ENCODE assay signal across 8 cellular contexts in genomic region chr9:33287087-33287490, GRCh38. TPM values are rescaled to one million over a fixed set of nuclear protein-coding genes. Genes with fewer than 3 reads are reported as not detected.
DNase-seq lines count a peak whose midpoint lies in the region; ATAC-seq and TF ChIP-seq lines count a peak whose summit lies in the region.

No MANE protein-coding gene starts in this region.

- H3K4me1 Mint-ChIP-seq in CD8-positive, alpha-beta memory T cell: peaks cover 25 to 33% (median 30%) of the 10 kb centered on the region in 3 donors
- H3K4me1 Mint-ChIP-seq in activated CD4-positive, alpha-beta memory T cell treated with anti-CD3 and anti-CD28 coated beads for 36 hours (ENCODE audit: low read depth): peaks cover 24% of the 10 kb centered on the region
- peaks cover 20% of the 10 kb centered on the region for H3K4me1 Mint-ChIP-seq in neural crest cell

- POLR2A ChIA-PET in CD8-positive, alpha-beta memory T cell (lab: Charles Lee): interaction anchor here (0.6 kb wide), 2 partner anchors 39 to 173 kb away, joined by 3 to 6 read pairs; no protein-coding TSS in a partner anchor
- POLR2A ChIA-PET in HEK293T (lab: Yijun Ruan, JAX): no interaction called here
- POLR2A ChIA-PET in activated CD4-positive, alpha-beta memory T cell treated with anti-CD3 and anti-CD28 coated beads for 36 hours (lab: Charles Lee): interaction anchor here (1.1 kb wide), 1 partner anchor 34 kb away, joined by 3 read pairs; no protein-coding TSS in a partner anchor

- peak overlapping the region; percentile 10 for H3K27ac ChIP-seq in CD8-positive, alpha-beta memory T cell (ENCODE audit: low read depth, low read length)
- peak overlapping the region; percentile 35 to 66 for H3K27ac ChIP-seq in esophagus (ENCODE audit: low read depth in 2 of 2, low read length in 1 of 2)

- H3K36me3 ChIP-seq in CD8-positive, alpha-beta memory T cell (ENCODE audit: insufficient read depth, low read length): peaks cover 3% of the 10 kb centered on the region
- H3K36me3 ChIP-seq in esophagus (ENCODE audit: control insufficient read depth in 2 of 2, insufficient read depth in 2 of 2, low read length in 1 of 2): peaks cover 0 to 3% of the 10 kb centered on the region in 2 donors

- peaks cover 0 to 38% (median 5%) of the 10 kb centered on the region in 3 donors for H3K36me3 Mint-ChIP-seq in CD8-positive, alpha-beta memory T cell
- H3K36me3 Mint-ChIP-seq in activated CD4-positive, alpha-beta memory T cell treated with anti-CD3 and anti-CD28 coated beads for 36 hours: peaks cover 9% of the 10 kb centered on the region
- H3K36me3 Mint-ChIP-seq in neural crest cell (ENCODE audit: low read depth): no peaks in the 10 kb centered on the region

- H3K4me3 Mint-ChIP-seq in CD8-positive, alpha-beta memory T cell: peak overlapping the region in 3 of 7 donors; percentile 51 to 72 (median 54)
- H3K4me3 Mint-ChIP-seq in activated CD4-positive, alpha-beta memory T cell treated with anti-CD3 and anti-CD28 coated beads for 36 hours: no peak overlapping the region
- H3K4me3 Mint-ChIP-seq in neural crest cell: peak overlapping the region; percentile 85

- peak in 4 of 5 donors; percentile 11 to 65 (median 60) for DNase-seq in CD8-positive, alpha-beta memory T cell
- peak; percentile 58 for DNase-seq in HEK293T (ENCODE audit: extremely low spot score)
- DNase-seq in NCI-H526 treated with DMSO at 0.1 percent for 48 hours (lab: John Stamatoyannopoulos, UW): peak; percentile 7
- peak; percentile 60 for DNase-seq in activated CD4-positive, alpha-beta memory T cell treated with anti-CD3 and anti-CD28 coated beads for 36 hours
- peak; percentile 37 for DNase-seq in neural crest cell (ENCODE audit: low read depth, low spot score)

- H3K4me1 ChIP-seq in CD8-positive, alpha-beta memory T cell (ENCODE audit: insufficient read depth, low read length): peaks cover 31% of the 10 kb centered on the region
- H3K4me1 ChIP-seq in esophagus (ENCODE audit: control insufficient read depth in 2 of 2, insufficient read depth in 2 of 2, low read length in 1 of 2): no peaks in the 10 kb centered on the region

- peaks cover 0 to 4% of the 10 kb centered on the region in 2 donors for H3K27me3 Mint-ChIP-seq in CD8-positive, alpha-beta memory T cell
- H3K27me3 Mint-ChIP-seq in activated CD4-positive, alpha-beta memory T cell treated with anti-CD3 and anti-CD28 coated beads for 36 hours: no peaks in the 10 kb centered on the region
- H3K27me3 Mint-ChIP-seq in neural crest cell (ENCODE audit: low read depth): no peaks in the 10 kb centered on the region

- TF ChIP-seq CTCF in neural crest cell (conservative IDR thresholded peaks at IDR 0.05): peak; percentile 71

- no peaks in the 10 kb centered on the region for H3K9me3 Mint-ChIP-seq in CD8-positive, alpha-beta memory T cell
- H3K9me3 Mint-ChIP-seq in activated CD4-positive, alpha-beta memory T cell treated with anti-CD3 and anti-CD28 coated beads for 36 hours: no peaks in the 10 kb centered on the region
- no peaks in the 10 kb centered on the region for H3K9me3 Mint-ChIP-seq in neural crest cell

- no peaks in the 10 kb centered on the region for H3K27me3 ChIP-seq in CD8-positive, alpha-beta memory T cell (ENCODE audit: insufficient read depth, low read length, poor library complexity, severe bottlenecking)
- H3K27me3 ChIP-seq in esophagus (ENCODE audit: control insufficient read depth in 1 of 2, insufficient read depth in 2 of 2, low read length in 2 of 2): no peaks in the 10 kb centered on the region

- CTCF ChIA-PET in CD8-positive, alpha-beta memory T cell (lab: Charles Lee): interaction anchor here (0.7 to 1.9 kb wide), 12 partner anchors 10 to 186 kb away, joined by 3 to 7 read pairs (median 4); partner anchors contain the start of genes BAG1, CHMP5 and NOL6
- CTCF ChIA-PET in HEK293T (lab: Yijun Ruan, JAX): no interaction called here
- CTCF ChIA-PET in activated CD4-positive, alpha-beta memory T cell treated with anti-CD3 and anti-CD28 coated beads for 36 hours (lab: Charles Lee): interaction anchor here (0.6 to 3.1 kb wide), 25 partner anchors 9 to 242 kb away, joined by 3 to 22 read pairs (median 6); partner anchors contain the start of genes AQP3 and NOL6

- H3K27ac Mint-ChIP-seq in CD8-positive, alpha-beta memory T cell: peak overlapping the region; percentile 26 to 95 (median 86)
- H3K27ac Mint-ChIP-seq in activated CD4-positive, alpha-beta memory T cell treated with anti-CD3 and anti-CD28 coated beads for 36 hours: peak overlapping the region; percentile 42
- no peak overlapping the region for H3K27ac Mint-ChIP-seq in neural crest cell (ENCODE audit: unreplicated experiment)

- H3K9me3 ChIP-seq in CD8-positive, alpha-beta memory T cell (ENCODE audit: low read length): no peaks in the 10 kb centered on the region
- no peaks in the 10 kb centered on the region for H3K9me3 ChIP-seq in esophagus (ENCODE audit: control insufficient read depth in 2 of 2, insufficient read depth in 1 of 2, low read depth in 1 of 2, low read length in 1 of 2)

- ATAC-seq in GM21381 (IDR thresholded peaks at IDR 0.05; ENCODE audit: unreplicated experiment) (no peak), HG02938 (IDR thresholded peaks at IDR 0.05; ENCODE audit: unreplicated experiment) (no peak)

- 46 to 68% methylated on average over 4 of the region's 4 CpGs for WGBS in esophagus, 2 donors

- intact Hi-C loops in activated CD4-positive, alpha-beta memory T cell treated with anti-CD3 and anti-CD28 coated beads for 36 hours (cut with micrococcal nuclease): loop anchor here (1.0 kb wide), 1 partner anchor 55 kb away; no protein-coding TSS in a partner anchor

- no peak overlapping the region for H3K4me3 ChIP-seq in CD8-positive, alpha-beta memory T cell (ENCODE audit: low read length)
- H3K4me3 ChIP-seq in esophagus (ENCODE audit: low read depth in 1 of 2, low read length in 2 of 2): no peak overlapping the region

TF ChIP-seq in HEK293T, 16 proteins besides CTCF, POLR2A, EP300 and RAD21:
- TF ChIP-seq, protein P1, sequence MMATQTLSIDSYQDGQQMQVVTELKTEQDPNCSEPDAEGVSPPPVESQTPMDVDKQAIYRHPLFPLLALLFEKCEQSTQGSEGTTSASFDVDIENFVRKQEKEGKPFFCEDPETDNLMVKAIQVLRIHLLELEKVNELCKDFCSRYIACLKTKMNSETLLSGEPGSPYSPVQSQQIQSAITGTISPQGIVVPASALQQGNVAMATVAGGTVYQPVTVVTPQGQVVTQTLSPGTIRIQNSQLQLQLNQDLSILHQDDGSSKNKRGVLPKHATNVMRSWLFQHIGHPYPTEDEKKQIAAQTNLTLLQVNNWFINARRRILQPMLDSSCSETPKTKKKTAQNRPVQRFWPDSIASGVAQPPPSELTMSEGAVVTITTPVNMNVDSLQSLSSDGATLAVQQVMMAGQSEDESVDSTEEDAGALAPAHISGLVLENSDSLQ (IDR thresholded peaks at IDR 0.05): no peak
- no peak for TF ChIP-seq FOXK2 (IDR thresholded peaks at IDR 0.05)
- TF ChIP-seq BHLHE40 (IDR thresholded peaks at IDR 0.05; ENCODE audit: borderline replicate concordance): no peak
- TF ChIP-seq NFRKB (IDR thresholded peaks at IDR 0.05): no peak
- TF ChIP-seq HDGF (IDR thresholded peaks at IDR 0.05; ENCODE audit: borderline replicate concordance): no peak
- TF ChIP-seq FOXM1 (IDR thresholded peaks at IDR 0.05; ENCODE audit: borderline replicate concordance): no peak
- no peak for TF ChIP-seq LEF1 (IDR thresholded peaks at IDR 0.05; ENCODE audit: borderline replicate concordance)
- no peak for TF ChIP-seq TARDBP (IDR thresholded peaks at IDR 0.05)
- TF ChIP-seq ZNF384 (IDR thresholded peaks at IDR 0.05): no peak
- no peak for TF ChIP-seq SUZ12 (IDR thresholded peaks at IDR 0.05)
- TF ChIP-seq ARNT (IDR thresholded peaks at IDR 0.05): no peak
- TF ChIP-seq FOXA1 (IDR thresholded peaks at IDR 0.05): no peak
- no peak for TF ChIP-seq ELF4 (IDR thresholded peaks at IDR 0.05)
- no peak for TF ChIP-seq SP1 (IDR thresholded peaks at IDR 0.05)

RNA-seq across cellular contexts. Expression of gene NFX1, which starts 3.2 kb away (rescaled TPM):
- total RNA-seq in CD8-positive, alpha-beta memory T cell: 10 to 100 TPM; 42.7 to 45.6 TPM
- polyA plus RNA-seq in CD8-positive, alpha-beta memory T cell: 38.8 TPM
- total RNA-seq in activated CD4-positive, alpha-beta memory T cell treated with anti-CD3 and anti-CD28 coated beads for 36 hours: 10 to 100 TPM; 36.5 to 38.6 TPM
- polyA plus RNA-seq in esophagus: 10 to 100 TPM; 13.0 to 17.2 TPM
- total RNA-seq in neural crest cell: 32.2 and 33.2 TPM in 2 replicates

RNA-seq across cellular contexts. Expression of gene CHMP5, which starts 22.2 kb away (rescaled TPM):
- total RNA-seq in CD8-positive, alpha-beta memory T cell: 10 to 100 TPM; 54.3 to 55.0 TPM
- polyA plus RNA-seq in CD8-positive, alpha-beta memory T cell: 42.6 TPM
- total RNA-seq in activated CD4-positive, alpha-beta memory T cell treated with anti-CD3 and anti-CD28 coated beads for 36 hours: 100 to 1,000 TPM; 116 to 119 TPM
- polyA plus RNA-seq in esophagus: 10 to 100 TPM; 59.9 to 64.2 TPM
- total RNA-seq in neural crest cell: 41.2 and 44.2 TPM in 2 replicates

RNA-seq across cellular contexts. Expression of gene BAG1, which starts 22.6 kb away (rescaled TPM):
- total RNA-seq in CD8-positive, alpha-beta memory T cell: 10 to 100 TPM; 70.6 to 83.6 TPM
- polyA plus RNA-seq in CD8-positive, alpha-beta memory T cell: 91.5 TPM
- total RNA-seq in activated CD4-positive, alpha-beta memory T cell treated with anti-CD3 and anti-CD28 coated beads for 36 hours: 10 to 100 TPM; 52.7 to 56.6 TPM
- 100 to 1,000 TPM in 1 of 2 donors, 10 to 100 TPM in 1; 63.5 to 102 TPM for polyA plus RNA-seq in esophagus
- total RNA-seq in neural crest cell: 97.5 and 106 TPM in 2 replicates

RNA-seq across cellular contexts. Expression of gene SPINK4, which starts 47.1 kb away (rescaled TPM):
- not detected for total RNA-seq in CD8-positive, alpha-beta memory T cell
- polyA plus RNA-seq in CD8-positive, alpha-beta memory T cell: not detected
- not detected for total RNA-seq in activated CD4-positive, alpha-beta memory T cell treated with anti-CD3 and anti-CD28 coated beads for 36 hours
- not detected for polyA plus RNA-seq in esophagus
- not detected in 2 replicates for total RNA-seq in neural crest cell

Comparison
In these comparisons a context has a peak if more than half of its experiments do, and no peak if none do; other contexts are left out.
1. DNase-seq: peak in every context shown above with its lines; median percentile 60 in activated CD4-positive, alpha-beta memory T cell treated with anti-CD3 and anti-CD28 coated beads for 36 hours; 60 in CD8-positive, alpha-beta memory T cell; 58 in HEK293T; 37 in neural crest cell; 7 in NCI-H526 treated with DMSO at 0.1 percent for 48 hours.